ENCODE assay signal across 1 cellular context in the genomic region with DNA sequence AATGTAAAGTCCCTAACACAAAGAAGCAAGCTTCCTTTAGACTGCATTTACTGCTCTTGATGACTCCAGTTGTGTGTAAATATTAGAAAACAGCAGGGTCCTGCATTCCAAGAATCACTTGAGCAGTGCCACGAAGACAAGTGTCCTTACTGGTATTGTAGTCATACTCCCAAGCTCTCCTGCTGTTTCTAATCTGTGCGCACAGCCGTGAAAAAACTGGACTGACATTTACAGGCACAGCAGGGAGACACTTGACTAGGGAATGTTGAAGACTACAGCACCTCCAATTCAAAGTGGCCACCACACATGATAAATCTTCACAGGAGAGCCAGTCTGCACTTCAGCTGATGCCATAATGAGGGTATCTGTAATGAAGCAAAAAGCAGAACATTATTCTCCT.
TF ChIP-seq lines count a peak whose summit lies in the region.

No MANE protein-coding gene starts in this region.

TF ChIP-seq in HEK293, 187 proteins besides CTCF, POLR2A, EP300 and RAD21 (continued from another document and continues in another):
- TF ChIP-seq, protein P1, sequence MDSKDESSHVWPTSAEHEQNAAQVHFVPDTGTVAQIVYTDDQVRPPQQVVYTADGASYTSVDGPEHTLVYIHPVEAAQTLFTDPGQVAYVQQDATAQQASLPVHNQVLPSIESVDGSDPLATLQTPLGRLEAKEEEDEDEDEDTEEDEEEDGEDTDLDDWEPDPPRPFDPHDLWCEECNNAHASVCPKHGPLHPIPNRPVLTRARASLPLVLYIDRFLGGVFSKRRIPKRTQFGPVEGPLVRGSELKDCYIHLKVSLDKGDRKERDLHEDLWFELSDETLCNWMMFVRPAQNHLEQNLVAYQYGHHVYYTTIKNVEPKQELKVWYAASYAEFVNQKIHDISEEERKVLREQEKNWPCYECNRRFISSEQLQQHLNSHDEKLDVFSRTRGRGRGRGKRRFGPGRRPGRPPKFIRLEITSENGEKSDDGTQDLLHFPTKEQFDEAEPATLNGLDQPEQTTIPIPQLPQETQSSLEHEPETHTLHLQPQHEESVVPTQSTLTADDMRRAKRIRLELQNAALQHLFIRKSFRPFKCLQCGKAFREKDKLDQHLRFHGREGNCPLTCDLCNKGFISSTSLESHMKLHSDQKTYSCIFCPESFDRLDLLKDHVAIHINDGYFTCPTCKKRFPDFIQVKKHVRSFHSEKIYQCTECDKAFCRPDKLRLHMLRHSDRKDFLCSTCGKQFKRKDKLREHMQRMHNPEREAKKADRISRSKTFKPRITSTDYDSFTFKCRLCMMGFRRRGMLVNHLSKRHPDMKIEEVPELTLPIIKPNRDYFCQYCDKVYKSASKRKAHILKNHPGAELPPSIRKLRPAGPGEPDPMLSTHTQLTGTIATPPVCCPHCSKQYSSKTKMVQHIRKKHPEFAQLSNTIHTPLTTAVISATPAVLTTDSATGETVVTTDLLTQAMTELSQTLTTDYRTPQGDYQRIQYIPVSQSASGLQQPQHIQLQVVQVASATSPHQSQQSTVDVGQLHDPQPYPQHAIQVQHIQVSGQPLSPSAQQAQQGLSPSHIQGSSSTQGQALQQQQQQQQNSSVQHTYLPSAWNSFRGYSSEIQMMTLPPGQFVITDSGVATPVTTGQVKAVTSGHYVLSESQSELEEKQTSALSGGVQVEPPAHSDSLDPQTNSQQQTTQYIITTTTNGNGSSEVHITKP (tag by site-specific recombination; IDR thresholded peaks at IDR 0.05), result no peak
- TF ChIP-seq ZNF26 (tag by site-specific recombination; IDR thresholded peaks at IDR 0.05) (no peak), KLF7 (tag by site-specific recombination; IDR thresholded peaks at IDR 0.05; ENCODE audit: borderline replicate concordance) (no peak), ZNF560 (tag by site-specific recombination; IDR thresholded peaks at IDR 0.05; ENCODE audit: borderline replicate concordance) (no peak), IKZF3 (tag by site-specific recombination; IDR thresholded peaks at IDR 0.05) (peak; percentile 97), ZSCAN30 (tag by site-specific recombination; IDR thresholded peaks at IDR 0.05) (peak; percentile 86), ZNF23 (tag by site-specific recombination; IDR thresholded peaks at IDR 0.05; ENCODE audit: borderline replicate concordance) (no peak), ZNF138 (tag by site-specific recombination; IDR thresholded peaks at IDR 0.05; ENCODE audit: borderline replicate concordance) (no peak), ZNF155 (tag by site-specific recombination; IDR thresholded peaks at IDR 0.05) (no peak), ZNF221 (tag by site-specific recombination; IDR thresholded peaks at IDR 0.05; ENCODE audit: borderline replicate concordance) (no peak), KLF10 (tag by site-specific recombination; IDR thresholded peaks at IDR 0.05) (no peak), ZBTB21 (tag by site-specific recombination; IDR thresholded peaks at IDR 0.05) (peak; percentile 79), ZNF362 (tag by site-specific recombination; IDR thresholded peaks at IDR 0.05) (peak; percentile 55; the same call in 1 of the 2 replicates), ZNF473 (tag by site-specific recombination; IDR thresholded peaks at IDR 0.05) (no peak), REPIN1 (tag by site-specific recombination; IDR thresholded peaks at IDR 0.05; ENCODE audit: low read depth) (no peak), ZNF175 (tag by site-specific recombination; IDR thresholded peaks at IDR 0.05) (no peak), ZNF302 (tag by site-specific recombination; IDR thresholded peaks at IDR 0.05; ENCODE audit: low read depth) (0 out of 2 replicates have a peak, but pooled peaks have one; percentile 33), ZSCAN5A (tag by site-specific recombination; IDR thresholded peaks at IDR 0.05) (no peak), ZXDB (tag by site-specific recombination; IDR thresholded peaks at IDR 0.05) (peak; percentile 57; the same call in 1 of the 2 replicates), ZNF76 (tag by site-specific recombination; IDR thresholded peaks at IDR 0.05; ENCODE audit: borderline replicate concordance, low read depth) (no peak), ZNF629 (tag by site-specific recombination; IDR thresholded peaks at IDR 0.05) (peak; percentile 88), HOXA7 (CRISPR knock-in tag; IDR thresholded peaks at IDR 0.05; ENCODE audit: borderline replicate concordance) (no peak), ZNF24 (tag by site-specific recombination; IDR thresholded peaks at IDR 0.05) (peak; percentile 91), YY1 (tag by site-specific recombination; IDR thresholded peaks at IDR 0.05) (no peak), ZNF510 (tag by site-specific recombination; IDR thresholded peaks at IDR 0.05; ENCODE audit: insufficient replicate concordance) (no peak), KLF9 (tag by site-specific recombination; IDR thresholded peaks at IDR 0.05; ENCODE audit: low read depth) (no peak), TSHZ1 (tag by site-specific recombination; IDR thresholded peaks at IDR 0.05; ENCODE audit: borderline replicate concordance) (peak; percentile 96), ZNF391 (tag by site-specific recombination; IDR thresholded peaks at IDR 0.05; ENCODE audit: borderline replicate concordance, low read depth) (peak; percentile 65; the same call in 1 of the 2 replicates), ZNF335 (tag by site-specific recombination; conservative IDR thresholded peaks at IDR 0.05) (peak; percentile 24; the same call in 1 of the 2 replicates), SP7 (tag by site-specific recombination; IDR thresholded peaks at IDR 0.05) (peak; percentile 83), ZNF513 (tag by site-specific recombination; IDR thresholded peaks at IDR 0.05) (no peak; the same call in 1 of the 2 replicates), ZNF558 (tag by site-specific recombination; IDR thresholded peaks at IDR 0.05) (peak; percentile 62; the same call in 1 of the 2 replicates), ZNF449 (tag by site-specific recombination; IDR thresholded peaks at IDR 0.05) (no peak; the same call in 1 of the 2 replicates), ZNF350 (tag by site-specific recombination; IDR thresholded peaks at IDR 0.05) (no peak), RBAK (tag by site-specific recombination; IDR thresholded peaks at IDR 0.05) (no peak), ZNF114 (tag by site-specific recombination; IDR thresholded peaks at IDR 0.05) (no peak), HOXC10 (CRISPR knock-in tag; IDR thresholded peaks at IDR 0.05) (no peak), GLIS1 (tag by site-specific recombination; IDR thresholded peaks at IDR 0.05) (peak; percentile 97), BCL6B (tag by site-specific recombination; IDR thresholded peaks at IDR 0.05) (peak; percentile 99), MYNN (tag by site-specific recombination; IDR thresholded peaks at IDR 0.05; ENCODE audit: borderline replicate concordance) (no peak), ZNF785 (tag by site-specific recombination; IDR thresholded peaks at IDR 0.05) (no peak), ZFP41 (tag by site-specific recombination; IDR thresholded peaks at IDR 0.05; ENCODE audit: borderline replicate concordance) (no peak)
- TF ChIP-seq, protein P2, sequence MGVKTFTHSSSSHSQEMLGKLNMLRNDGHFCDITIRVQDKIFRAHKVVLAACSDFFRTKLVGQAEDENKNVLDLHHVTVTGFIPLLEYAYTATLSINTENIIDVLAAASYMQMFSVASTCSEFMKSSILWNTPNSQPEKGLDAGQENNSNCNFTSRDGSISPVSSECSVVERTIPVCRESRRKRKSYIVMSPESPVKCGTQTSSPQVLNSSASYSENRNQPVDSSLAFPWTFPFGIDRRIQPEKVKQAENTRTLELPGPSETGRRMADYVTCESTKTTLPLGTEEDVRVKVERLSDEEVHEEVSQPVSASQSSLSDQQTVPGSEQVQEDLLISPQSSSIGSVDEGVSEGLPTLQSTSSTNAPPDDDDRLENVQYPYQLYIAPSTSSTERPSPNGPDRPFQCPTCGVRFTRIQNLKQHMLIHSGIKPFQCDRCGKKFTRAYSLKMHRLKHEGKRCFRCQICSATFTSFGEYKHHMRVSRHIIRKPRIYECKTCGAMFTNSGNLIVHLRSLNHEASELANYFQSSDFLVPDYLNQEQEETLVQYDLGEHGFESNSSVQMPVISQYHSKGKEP (tag by site-specific recombination; IDR thresholded peaks at IDR 0.05), result peak; percentile 75
- TF ChIP-seq, protein P3, sequence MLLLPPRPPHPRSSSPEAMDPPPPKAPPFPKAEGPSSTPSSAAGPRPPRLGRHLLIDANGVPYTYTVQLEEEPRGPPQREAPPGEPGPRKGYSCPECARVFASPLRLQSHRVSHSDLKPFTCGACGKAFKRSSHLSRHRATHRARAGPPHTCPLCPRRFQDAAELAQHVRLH (tag by site-specific recombination; IDR thresholded peaks at IDR 0.05), result peak; percentile 80
